ENCODE assay signal across 14 cellular contexts in the genomic region with DNA sequence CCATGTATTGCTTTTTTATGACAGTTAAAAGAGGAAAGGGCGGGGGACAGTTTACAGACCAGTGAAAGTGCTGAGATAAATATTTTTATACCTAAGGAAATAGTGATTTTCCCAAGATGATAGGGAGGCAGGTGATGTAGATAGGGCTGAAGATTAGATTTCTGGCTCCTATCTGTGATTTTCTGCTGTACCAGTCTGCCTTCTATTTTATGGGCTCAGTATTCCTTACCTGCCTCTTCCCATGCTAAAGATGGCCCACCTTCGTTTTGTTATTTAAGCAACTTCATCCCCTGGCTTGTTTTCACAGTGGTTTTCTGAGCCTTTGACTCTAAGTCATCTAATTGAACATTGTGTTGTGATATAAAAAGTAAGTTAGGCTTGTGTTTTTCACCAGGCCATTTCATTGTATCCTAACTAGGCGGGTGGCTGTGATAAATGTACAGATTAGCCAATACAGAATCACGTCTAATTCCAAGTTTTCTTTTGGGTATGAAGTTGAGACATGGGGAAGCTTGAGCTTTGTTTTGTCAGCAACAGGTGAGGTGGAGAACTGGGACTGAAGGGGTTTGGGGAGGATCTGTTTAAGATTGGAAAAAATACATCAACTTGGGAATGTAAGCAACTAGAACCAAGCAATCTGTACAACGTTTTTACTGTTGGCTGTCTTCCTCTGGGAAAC. TPM values are rescaled to one million over a fixed set of nuclear protein-coding genes. Genes with fewer than 3 reads are reported as not detected.
DNase-seq lines count a peak whose midpoint lies in the region; ATAC-seq, FAIRE-seq and TF ChIP-seq lines count a peak whose summit lies in the region.
"Had no signal": no experiment of that assay in that cellular context is flagged by ENCODE, and none has a peak within 500 bp of the region (broad histone marks: within the 10 kb centered on the region; RNA-seq: fewer than 3 reads in every experiment).

No MANE protein-coding gene starts in this region.

- POLR2A ChIA-PET in activated CD8-positive, alpha-beta T cell treated with anti-CD3 and anti-CD28 coated beads, Interleukin-2, amount 10 ng/mL, durations not matched to agents 7 days and 5 days (lab: Charles Lee): interaction anchor here (0.6 kb wide), 1 partner anchor 1225 kb away, joined by 3 read pairs; no protein-coding TSS in a partner anchor

- TF ChIP-seq CTCF in mesothelial cell of epicardium (IDR thresholded peaks at IDR 0.05; ENCODE audit: unreplicated experiment): no peak

- DNase-seq in T-helper 1 cell (no peak), GM12891 (ENCODE audit: insufficient read length, low spot score) (no peak), mesothelial cell of epicardium (ENCODE audit: low spot score in 2 of 2, unreplicated experiment in 2 of 2) (no peak), SIG-M5 (lab: John Stamatoyannopoulos, UW) (no peak), H54 (ENCODE audit: insufficient read length, low spot score) (no peak)
- DNase-seq in activated CD8-positive, alpha-beta T cell treated with anti-CD3 and anti-CD28 coated beads, Interleukin-2, amount 10 ng/mL, durations not matched to agents 7 days and 5 days: no peak
- DNase-seq: COR-L47; lower lobe of right lung; NCI-H1048; NCI-H2171; sigmoid colon; stimulated activated naive CD4-positive, alpha-beta T cell had no signal

- peaks cover 38% of the 10 kb centered on the region for H3K4me1 Mint-ChIP-seq in T-helper 1 cell treated with Interleukin-12 subunit alpha and Interleukin-12 subunit beta and Interleukin-4 antibody, amounts not matched to agents 30 μg/mL and 1 μg/mL, for 36 hours (ENCODE audit: low read depth)
- H3K4me1 Mint-ChIP-seq in activated CD8-positive, alpha-beta T cell treated with anti-CD3 and anti-CD28 coated beads, Interleukin-2, amount 10 ng/mL, durations not matched to agents 7 days and 5 days (ENCODE audit: low read depth): peaks cover 37% of the 10 kb centered on the region
- H3K4me1 Mint-ChIP-seq in mesothelial cell of epicardium: peaks cover 33% of the 10 kb centered on the region

- CTCF ChIA-PET in activated CD8-positive, alpha-beta T cell treated with anti-CD3 and anti-CD28 coated beads, Interleukin-2, amount 10 ng/mL, durations not matched to agents 7 days and 5 days (lab: Charles Lee): interaction anchor here (1.1 to 1.3 kb wide), 2 partner anchors 16 to 178 kb away, joined by 3 to 5 read pairs; no protein-coding TSS in a partner anchor

- peaks cover 60% of the 10 kb centered on the region for H3K36me3 Mint-ChIP-seq in T-helper 1 cell treated with Interleukin-12 subunit alpha and Interleukin-12 subunit beta and Interleukin-4 antibody, amounts not matched to agents 30 μg/mL and 1 μg/mL, for 36 hours (ENCODE audit: low read depth)
- H3K36me3 Mint-ChIP-seq in activated CD8-positive, alpha-beta T cell treated with anti-CD3 and anti-CD28 coated beads, Interleukin-2, amount 10 ng/mL, durations not matched to agents 7 days and 5 days (ENCODE audit: low read depth): peaks cover 73% of the 10 kb centered on the region
- H3K36me3 Mint-ChIP-seq in mesothelial cell of epicardium: peaks cover 45% of the 10 kb centered on the region

- H3K27me3 Mint-ChIP-seq in T-helper 1 cell treated with Interleukin-12 subunit alpha and Interleukin-12 subunit beta and Interleukin-4 antibody, amounts not matched to agents 30 μg/mL and 1 μg/mL, for 36 hours (ENCODE audit: low read depth): no peaks in the 10 kb centered on the region
- H3K27me3 Mint-ChIP-seq in activated CD8-positive, alpha-beta T cell treated with anti-CD3 and anti-CD28 coated beads, Interleukin-2, amount 10 ng/mL, durations not matched to agents 7 days and 5 days (ENCODE audit: low read depth): no peaks in the 10 kb centered on the region
- H3K27me3 Mint-ChIP-seq in mesothelial cell of epicardium (ENCODE audit: low read depth): no peaks in the 10 kb centered on the region

- no peak overlapping the region for H3K4me3 Mint-ChIP-seq in T-helper 1 cell treated with Interleukin-12 subunit alpha and Interleukin-12 subunit beta and Interleukin-4 antibody, amounts not matched to agents 30 μg/mL and 1 μg/mL, for 36 hours
- H3K4me3 Mint-ChIP-seq in activated CD8-positive, alpha-beta T cell treated with anti-CD3 and anti-CD28 coated beads, Interleukin-2, amount 10 ng/mL, durations not matched to agents 7 days and 5 days: no peak overlapping the region
- H3K4me3 Mint-ChIP-seq in mesothelial cell of epicardium: no peak overlapping the region

- ATAC-seq in activated CD8-positive, alpha-beta T cell treated with anti-CD3 and anti-CD28 coated beads, Interleukin-2, amount 10 ng/mL, durations not matched to agents 7 days and 5 days: no peak
- no peak for ATAC-seq in GM18502 (IDR thresholded peaks at IDR 0.05; ENCODE audit: poor library complexity, unreplicated experiment)
- ATAC-seq: lower lobe of right lung had no signal

- FAIRE-seq in GM12891 (lab: Jason Lieb, UNC) (no peak), H54 (lab: Jason Lieb, UNC) (no peak)

- peak overlapping the region; percentile 26 for H3K27ac Mint-ChIP-seq in T-helper 1 cell treated with Interleukin-12 subunit alpha and Interleukin-12 subunit beta and Interleukin-4 antibody, amounts not matched to agents 30 μg/mL and 1 μg/mL, for 36 hours
- peak overlapping the region; percentile 26 for H3K27ac Mint-ChIP-seq in activated CD8-positive, alpha-beta T cell treated with anti-CD3 and anti-CD28 coated beads, Interleukin-2, amount 10 ng/mL, durations not matched to agents 7 days and 5 days
- peak overlapping the region; percentile 35 for H3K27ac Mint-ChIP-seq in mesothelial cell of epicardium

- peak; percentile 14 for TF ChIP-seq POLR2A in GM12891 (IDR thresholded peaks at IDR 0.05; ENCODE audit: low read depth, low read length)
- TF ChIP-seq POLR2A in H54 (IDR thresholded peaks at IDR 0.05; ENCODE audit: low read depth, low read length): no peak

- no peaks in the 10 kb centered on the region for H3K9me3 Mint-ChIP-seq in T-helper 1 cell treated with Interleukin-12 subunit alpha and Interleukin-12 subunit beta and Interleukin-4 antibody, amounts not matched to agents 30 μg/mL and 1 μg/mL, for 36 hours
- no peaks in the 10 kb centered on the region for H3K9me3 Mint-ChIP-seq in activated CD8-positive, alpha-beta T cell treated with anti-CD3 and anti-CD28 coated beads, Interleukin-2, amount 10 ng/mL, durations not matched to agents 7 days and 5 days (ENCODE audit: insufficient read depth)
- H3K9me3 Mint-ChIP-seq in mesothelial cell of epicardium: no peaks in the 10 kb centered on the region

TF ChIP-seq in GM12891, 5 proteins besides CTCF, POLR2A, EP300 and RAD21:
- TF ChIP-seq SPI1 (IDR thresholded peaks at IDR 0.05; ENCODE audit: low read depth, low read length) (no peak), POLR2AphosphoS5 (IDR thresholded peaks at IDR 0.05; ENCODE audit: low read depth, low read length) (no peak), TAF1 (IDR thresholded peaks at IDR 0.05; ENCODE audit: low read depth, low read length) (no peak), PAX5 (IDR thresholded peaks at IDR 0.05; ENCODE audit: insufficient read depth, low read length, severe bottlenecking) (no peak), POU2F2 (IDR thresholded peaks at IDR 0.05; ENCODE audit: low read depth, low read length) (no peak)

RNA-seq across cellular contexts. Expression of gene RPL37A, which starts 5.2 kb away (rescaled TPM):
- 11,370 TPM for polyA plus RNA-seq in GM12891 (2012; ENCODE audit: low read depth, missing spikeins)
- total RNA-seq in activated CD8-positive, alpha-beta T cell treated with anti-CD3 and anti-CD28 coated beads, Interleukin-2, amount 10 ng/mL, durations not matched to agents 7 days and 5 days: 1,000 to 10,000 TPM; 2,232 to 2,277 TPM
- 2,728 to 2,928 TPM (median 2,867 TPM) in 3 replicates for total RNA-seq in mesothelial cell of epicardium
